In the genomic region with DNA sequence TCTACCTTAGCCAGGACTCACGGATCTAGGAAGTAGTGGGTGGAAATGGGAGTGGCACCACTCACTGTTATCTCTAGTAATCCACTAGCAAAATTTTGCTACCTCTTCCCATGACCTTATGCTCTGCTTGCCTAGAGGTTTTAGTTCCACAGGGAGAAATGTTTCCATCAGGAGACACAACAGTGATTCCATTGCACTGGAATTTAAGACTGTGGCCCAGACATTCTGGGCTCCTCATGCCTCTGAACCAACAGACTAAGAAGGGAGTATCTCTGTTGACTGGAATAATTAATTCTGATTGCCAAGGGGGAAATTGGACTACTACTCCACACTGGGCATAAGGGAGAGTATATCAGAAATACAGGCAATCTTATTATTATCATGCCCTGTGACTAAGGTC, we compare ENCODE assay signal across 19 cellular contexts. TPM values are rescaled to one million over a fixed set of nuclear protein-coding genes. Genes with fewer than 3 reads are reported as not detected.
A peak's percentile ranks its signal among the peaks of the same experiment; 100 is the strongest.
DNase-seq lines count a peak whose midpoint lies in the region; ATAC-seq and TF ChIP-seq lines count a peak whose summit lies in the region.
"Had no signal": no experiment of that assay in that cellular context is flagged by ENCODE, and none has a peak within 500 bp of the region (broad histone marks: within the 10 kb centered on the region; RNA-seq: fewer than 3 reads in every experiment).

No MANE protein-coding gene starts in this region.

- ATAC-seq in HG03520 (IDR thresholded peaks at IDR 0.05; ENCODE audit: unreplicated experiment) (no peak), GM19328 (IDR thresholded peaks at IDR 0.05; ENCODE audit: unreplicated experiment) (no peak)

- no peak overlapping the region for H3K27ac ChIP-seq in esophagus squamous epithelium
- H3K27ac ChIP-seq: HL-60 had no signal

- H3K4me1 ChIP-seq in esophagus squamous epithelium: no peaks in the 10 kb centered on the region
- H3K4me1 ChIP-seq: BE2C, HAP-1 had no signal

- H3K36me3 ChIP-seq in esophagus squamous epithelium: no peaks in the 10 kb centered on the region
- H3K36me3 ChIP-seq: BE2C, HAP-1 had no signal

- no peaks in the 10 kb centered on the region for H3K9me3 ChIP-seq in esophagus squamous epithelium
- H3K9me3 ChIP-seq: BE2C, HAP-1 had no signal

- peak; percentile 14 for DNase-seq in M059J (ENCODE audit: low read depth)
- DNase-seq in epithelial cell of proximal tubule (ENCODE audit: low read depth): peak; percentile 46
- DNase-seq in myocyte (ENCODE audit: low read depth): peak; percentile 3
- no peak for DNase-seq in activated gamma-delta T cell treated with Interleukin-2 at 50 U/mL for 16 hours
- DNase-seq in esophagus squamous epithelium (lab: John Stamatoyannopoulos, UW): no peak
- DNase-seq: ACHN; BE2C; C1 segment of cervical spinal cord; CD4-positive, CD25-positive, alpha-beta regulatory T cell; CD8-positive, alpha-beta memory T cell; COR-L47; DMS 273 treated with DMSO at 0.1 percent for 48 hours; DMS53; DND-41; GDM1 had no signal

- no peak for TF ChIP-seq CTCF in epithelial cell of proximal tubule (conservative IDR thresholded peaks at IDR 0.05; ENCODE audit: low read depth, low read length)
- no peak for TF ChIP-seq CTCF in esophagus squamous epithelium (IDR thresholded peaks at IDR 0.05)

- intact Hi-C loops in esophagus squamous epithelium (cut with DNase I): no loop called here

- no peak for TF ChIP-seq POLR2A in esophagus squamous epithelium (IDR thresholded peaks at IDR 0.05)

- WGBS in esophagus squamous epithelium, 2 donors: 89 to 100% methylated on average over 1 of the region's 1 CpG

- no peaks in the 10 kb centered on the region for H3K27me3 ChIP-seq in esophagus squamous epithelium

- no peak overlapping the region for H3K4me3 ChIP-seq in epithelial cell of proximal tubule (ENCODE audit: low read depth, low read length)
- H3K4me3 ChIP-seq in esophagus squamous epithelium: no peak overlapping the region
- H3K4me3 ChIP-seq: HAP-1 had no signal

RNA-seq across cellular contexts. Expression of gene BRAF, which starts 16.1 kb away (rescaled TPM):
- total RNA-seq in M059J (2014; rRNA removed; shearing (Covaris generic)): 8.2 and 10.3 TPM in 2 replicates
- total RNA-seq in epithelial cell of proximal tubule (7.0 and 7.3 TPM in 2 replicates), myocyte (16.8 and 18.1 TPM in 2 replicates), esophagus squamous epithelium (10 to 100 TPM in 3 of 4 donors, 1 to 10 TPM in 1; 10.0 to 40.6 (median 20.6) TPM)
- 8.4 TPM for polyA plus RNA-seq in myocyte (2012)

Comparison
In these comparisons a context has a peak if more than half of its experiments do, and no peak if none do; other contexts are left out.
1. DNase-seq: peak in M059J (single experiment), epithelial cell of proximal tubule (single experiment) and myocyte (single experiment); none in activated gamma-delta T cell treated with Interleukin-2 at 50 U/mL for 16 hours (single experiment) and esophagus squamous epithelium (single experiment).